In the genomic region with DNA sequence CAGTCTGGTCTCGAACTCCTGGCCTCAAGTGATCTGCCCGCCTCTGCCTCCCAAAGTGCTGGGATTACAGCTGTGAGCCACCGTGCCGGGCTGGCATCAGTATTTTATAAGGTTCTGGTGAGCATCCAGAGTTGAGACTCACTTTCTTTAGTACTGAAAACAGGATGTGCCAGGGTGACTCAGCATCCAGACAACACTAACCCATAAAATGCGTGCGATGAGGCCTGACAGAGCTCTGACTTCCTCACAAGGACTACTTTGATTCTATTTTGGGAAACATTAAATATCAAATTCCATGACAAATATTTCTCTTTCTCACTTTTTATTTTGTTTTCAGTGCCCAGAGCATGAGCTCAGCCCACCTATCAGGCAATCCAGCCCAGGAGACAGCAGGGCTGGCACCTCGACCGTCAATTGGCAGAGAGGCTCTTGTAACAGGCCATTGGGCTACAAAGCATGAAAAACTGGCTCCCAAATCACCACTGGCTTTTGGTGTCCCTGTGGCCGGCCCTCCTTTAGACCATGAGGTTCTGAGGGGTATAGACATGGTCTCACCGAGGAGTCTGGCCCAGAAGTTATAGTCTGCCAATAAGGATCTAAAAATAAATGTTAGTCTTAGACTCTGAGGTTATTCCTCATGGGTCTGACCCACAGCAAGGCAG, we compare ENCODE assay signal across 7 cellular contexts.
A peak's percentile ranks its signal among the peaks of the same experiment; 100 is the strongest.
DNase-seq lines count a peak whose midpoint lies in the region; ATAC-seq and TF ChIP-seq lines count a peak whose summit lies in the region.

No MANE protein-coding gene starts in this region.

- H3K27ac ChIP-seq in muscle layer of colon (ENCODE audit: low read depth, low read length) (peak overlapping the region; percentile 35), urinary bladder (ENCODE audit: low read depth) (peak overlapping the region; percentile 13)

- DNase-seq in HCEC 1CT, result peak; percentile 97
- peak; percentile 94 to 98 for DNase-seq in cardiac fibroblast (ENCODE audit: low read depth in 2 of 2)
- no peak for DNase-seq in NCI-H146 treated with DMSO at 0.1 percent for 48 hours (lab: John Stamatoyannopoulos, UW; ENCODE audit: unreplicated experiment)

- H3K4me1 ChIP-seq in muscle layer of colon (ENCODE audit: insufficient read depth, low read length) (peaks cover 8% of the 10 kb centered on the region), urinary bladder (ENCODE audit: insufficient read depth) (no peaks in the 10 kb centered on the region)

- H3K36me3 ChIP-seq in muscle layer of colon (ENCODE audit: insufficient read depth, low read length) (no peaks in the 10 kb centered on the region), urinary bladder (ENCODE audit: insufficient read depth) (no peaks in the 10 kb centered on the region)

- H3K9me3 ChIP-seq in muscle layer of colon (ENCODE audit: low read length), result no peaks in the 10 kb centered on the region

- WGBS in urinary bladder, result 38% methylated on average over 10 of the region's 10 CpGs

- peak; percentile 93 for ATAC-seq in SK-N-SH treated with all-trans-retinoic acid at 6 μM for 48 hours
- ATAC-seq in HG03039 (IDR thresholded peaks at IDR 0.05; ENCODE audit: unreplicated experiment), result no peak

- TF ChIP-seq CTCF in cardiac fibroblast (IDR thresholded peaks at IDR 0.05; ENCODE audit: low read depth, low read length), result no peak

- no peaks in the 10 kb centered on the region for H3K27me3 ChIP-seq in muscle layer of colon (ENCODE audit: control insufficient read depth in 1 of 2, insufficient read depth in 2 of 2, low read length in 2 of 2)

- H3K4me3 ChIP-seq in cardiac fibroblast (replicated peaks in 1 of 2; ENCODE audit: low read depth in 2 of 2, low read length in 2 of 2) (no peak overlapping the region), muscle layer of colon (ENCODE audit: low read depth in 1 of 2, low read length in 2 of 2) (no peak overlapping the region), urinary bladder (ENCODE audit: low read depth, low read length) (no peak overlapping the region)

- no peak overlapping the region for H3K9ac ChIP-seq in muscle layer of colon (ENCODE audit: low read length)

TF ChIP-seq in SK-N-SH treated with all-trans-retinoic acid at 6 μM for 48 hours, 23 proteins besides CTCF, POLR2A, EP300 and RAD21:
- TF ChIP-seq ISL1 (CRISPR knock-in tag; IDR thresholded peaks at IDR 0.05) (peak; percentile 24; the same call in 1 of the 2 replicates), ZFP30 (CRISPR knock-in tag; IDR thresholded peaks at IDR 0.05) (no peak)
